ENCODE assay signal across 10 cellular contexts in the genomic region with DNA sequence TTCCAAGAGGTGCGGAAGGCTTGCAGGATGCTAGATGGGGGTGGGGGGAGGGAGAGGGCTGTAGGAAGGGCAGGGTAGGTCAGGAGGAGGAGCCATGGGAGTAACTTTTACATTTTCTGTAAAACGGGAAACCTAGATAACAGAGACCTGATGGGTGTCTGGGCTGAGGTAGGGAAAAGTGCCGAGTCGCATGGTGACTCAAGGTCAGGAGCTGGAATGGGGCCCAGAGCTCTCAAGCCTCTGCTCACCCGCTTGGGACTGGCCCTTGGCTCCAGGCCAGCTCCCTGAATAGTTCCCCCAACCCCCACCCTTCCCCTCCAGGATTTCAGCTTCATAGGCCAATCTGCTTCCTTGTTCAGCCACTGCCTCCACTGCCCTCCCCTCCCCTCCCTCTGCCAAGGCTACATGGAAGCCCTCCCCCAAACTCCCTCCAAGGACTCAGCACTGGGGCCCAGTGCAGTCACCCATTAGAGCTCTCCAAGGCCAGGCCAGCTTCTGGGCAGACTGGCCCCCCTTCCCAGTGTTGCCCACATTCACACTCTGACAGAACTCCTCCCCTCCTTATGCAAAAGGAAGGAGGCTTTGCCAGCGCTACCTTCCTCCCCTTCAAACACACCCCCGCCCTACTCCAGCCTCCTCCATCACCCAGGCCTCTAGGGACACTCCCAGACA. TPM values are rescaled to one million over a fixed set of nuclear protein-coding genes. Genes with fewer than 3 reads are reported as not detected.
DNase-seq lines count a peak whose midpoint lies in the region; ATAC-seq, FAIRE-seq and TF ChIP-seq lines count a peak whose summit lies in the region.
"Had no signal": no experiment of that assay in that cellular context is flagged by ENCODE, and none has a peak within 500 bp of the region (broad histone marks: within the 10 kb centered on the region; RNA-seq: fewer than 3 reads in every experiment).

No MANE protein-coding gene starts in this region.

- no peak for TF ChIP-seq CTCF in liver (IDR thresholded peaks at IDR 0.05; ENCODE audit: low read depth, low read length, missing input control)
- no peak for TF ChIP-seq CTCF in HepG2 (CRISPR knock-in tag; IDR thresholded peaks at IDR 0.05)
- TF ChIP-seq CTCF in ascending aorta (IDR thresholded peaks at IDR 0.05) = no peak
- TF ChIP-seq CTCF in stomach (IDR thresholded peaks at IDR 0.05) = no peak

- TF ChIP-seq POLR2A in HepG2 (IDR thresholded peaks at IDR 0.05; ENCODE audit: insufficient read depth in 1 of 2, low read depth in 2 of 2, low read length in 2 of 2) (no peak), stomach (IDR thresholded peaks at IDR 0.05) (no peak)

- H3K27ac Mint-ChIP-seq in activated CD4-positive, alpha-beta memory T cell treated with anti-CD3 and anti-CD28 coated beads for 36 hours = no peak overlapping the region

- TF ChIP-seq EP300 in HepG2 (IDR thresholded peaks at IDR 0.05; ENCODE audit: low read depth in 2 of 2, low read length in 2 of 2) (no peak), HepG2 (CRISPR knock-in tag; IDR thresholded peaks at IDR 0.05; ENCODE audit: borderline replicate concordance) (no peak), stomach (IDR thresholded peaks at IDR 0.05) (no peak)

- H3K27me3 ChIP-seq in liver (ENCODE audit: control insufficient read depth in 4 of 4, insufficient read depth in 4 of 4, low read length in 3 of 4) (no peaks in the 10 kb centered on the region), HepG2 (ENCODE audit: control insufficient read depth in 1 of 2, insufficient read depth in 2 of 2, low read length in 2 of 2) (no peaks in the 10 kb centered on the region; a peak in 1 of 5 replicates), ascending aorta (no peaks in the 10 kb centered on the region), stomach (no peaks in the 10 kb centered on the region)

- TF ChIP-seq RAD21 in liver (IDR thresholded peaks at IDR 0.05) (no peak), HepG2 (CRISPR knock-in tag; IDR thresholded peaks at IDR 0.05) (no peak)

- no peak overlapping the region for H2AFZ ChIP-seq in HepG2 (ENCODE audit: low read length)

- 39% methylated on average over 7 of the region's 7 CpGs for WGBS in liver
- WGBS in HepG2 (ENCODE audit: low lambda C conversion rate) = 19% methylated on average over 6 of the region's 7 CpGs
- WGBS in stomach, 5 donors = 13 to 25% (median 22%) methylated on average over 7 of the region's 7 CpGs

- CTCF ChIA-PET in HepG2 (lab: Yijun Ruan, JAX; ENCODE audit: low intra/inter-chr PET ratio, low total read pairs) = no interaction called here
- CTCF ChIA-PET in activated CD4-positive, alpha-beta memory T cell treated with anti-CD3 and anti-CD28 coated beads for 36 hours (lab: Charles Lee) = no interaction called here

- H3K4me2 ChIP-seq in HepG2 (ENCODE audit: low read depth, low read length) = no peak overlapping the region

- no TSS peak for BruUV-seq in HepG2 (replicated peaks; lab: Mats Ljungman, UMichigan)

- ATAC-seq in HepG2 (no peak), GM21390 (IDR thresholded peaks at IDR 0.05; ENCODE audit: unreplicated experiment) (no peak)
- ATAC-seq in stimulated activated naive CD8-positive, alpha-beta T cell treated with anti-CD3 and anti-CD28 coated beads, Interleukin-15, Interleukin-2, amounts not matched to agents 100 U/mL and 50 U/mL, for 24 hours = no peak

- H3K27ac ChIP-seq in liver (ENCODE audit: low read depth in 1 of 2, low read length in 2 of 2) = peak overlapping the region; percentile 3 to 42
- no peak overlapping the region for H3K27ac ChIP-seq in HepG2 (ENCODE audit: extremely low read length, insufficient read depth, low read length)
- H3K27ac ChIP-seq in ascending aorta = peak overlapping the region; percentile 76 to 82
- peak overlapping the region; percentile 70 to 87 (median 81) for H3K27ac ChIP-seq in stomach

- H3K4me1 ChIP-seq in liver (ENCODE audit: control insufficient read depth in 4 of 4, insufficient read depth in 4 of 4, low read length in 3 of 4) = peaks cover 22 to 56% (median 35%) of the 10 kb centered on the region in 4 donors
- peaks cover 26% of the 10 kb centered on the region for H3K4me1 ChIP-seq in HepG2 (ENCODE audit: insufficient read depth, low read length)
- H3K4me1 ChIP-seq in ascending aorta = peaks cover 0 to 27% of the 10 kb centered on the region in 2 donors
- H3K4me1 ChIP-seq in stomach = peaks cover 40 to 79% (median 71%) of the 10 kb centered on the region in 4 donors

- no peaks in the 10 kb centered on the region for H3K27me3 Mint-ChIP-seq in activated CD4-positive, alpha-beta memory T cell treated with anti-CD3 and anti-CD28 coated beads for 36 hours

- no peak overlapping the region for H3K4me3 Mint-ChIP-seq in activated CD4-positive, alpha-beta memory T cell treated with anti-CD3 and anti-CD28 coated beads for 36 hours

- H3K9me3 ChIP-seq in liver (ENCODE audit: control insufficient read depth in 4 of 4, low read length in 3 of 4) = no peaks in the 10 kb centered on the region
- no peaks in the 10 kb centered on the region for H3K9me3 ChIP-seq in HepG2 (ENCODE audit: low read length)
- no peaks in the 10 kb centered on the region for H3K9me3 ChIP-seq in ascending aorta
- no peaks in the 10 kb centered on the region for H3K9me3 ChIP-seq in stomach

- H3K79me2 ChIP-seq in HepG2 (ENCODE audit: insufficient read depth, low read length) = no peaks in the 10 kb centered on the region

- peaks cover 16% of the 10 kb centered on the region for H3K4me1 Mint-ChIP-seq in activated CD4-positive, alpha-beta memory T cell treated with anti-CD3 and anti-CD28 coated beads for 36 hours (ENCODE audit: low read depth)

- no peak overlapping the region for H3K4me3 ChIP-seq in liver (ENCODE audit: low read depth in 1 of 3, low read length in 3 of 3)
- no peak overlapping the region for H3K4me3 ChIP-seq in HepG2 (replicated peaks in 1 of 3; ENCODE audit: insufficient read depth in 1 of 3, low read depth in 2 of 3, low read length in 3 of 3)
- no peak overlapping the region for H3K4me3 ChIP-seq in ascending aorta
- H3K4me3 ChIP-seq in stomach = no peak overlapping the region

- H3K36me3 Mint-ChIP-seq in activated CD4-positive, alpha-beta memory T cell treated with anti-CD3 and anti-CD28 coated beads for 36 hours = no peaks in the 10 kb centered on the region

- no peak for DNase-seq in HepG2 (ENCODE audit: low spot score)
- peak; percentile 89 to 94 for DNase-seq in ascending aorta (ENCODE audit: low spot score in 2 of 2)
- peak; percentile 51 for DNase-seq in iPS-NIHi11 (ENCODE audit: low spot score)
- DNase-seq in stomach = peak; percentile 95
- DNase-seq in stimulated activated naive CD8-positive, alpha-beta T cell treated with anti-CD3 and anti-CD28 coated beads, Interleukin-15, Interleukin-2, amounts not matched to agents 100 U/mL and 50 U/mL, for 24 hours = no peak
- no peak for DNase-seq in activated CD4-positive, alpha-beta memory T cell treated with anti-CD3 and anti-CD28 coated beads for 36 hours
- DNase-seq: DND-41 had no signal

- H3K9me3 Mint-ChIP-seq in activated CD4-positive, alpha-beta memory T cell treated with anti-CD3 and anti-CD28 coated beads for 36 hours = no peaks in the 10 kb centered on the region

- POLR2A ChIA-PET in HepG2 (lab: Yijun Ruan, JAX) = no interaction called here
- POLR2A ChIA-PET in activated CD4-positive, alpha-beta memory T cell treated with anti-CD3 and anti-CD28 coated beads for 36 hours (lab: Charles Lee) = no interaction called here

- intact Hi-C loops in HepG2 (cut with micrococcal nuclease; ENCODE audit: unreplicated experiment) (no loop called here), ascending aorta (cut with DNase I) (loop anchor here (2.0 kb wide), 1 partner anchor 45 kb away; a partner anchor contains a TSS), stomach (cut with DNase I; ENCODE audit: low total_unique reads) (no loop called here)
- intact Hi-C loops in activated CD4-positive, alpha-beta memory T cell treated with anti-CD3 and anti-CD28 coated beads for 36 hours (cut with micrococcal nuclease) = no loop called here

- H3K36me3 ChIP-seq in liver (ENCODE audit: control insufficient read depth in 4 of 4, insufficient read depth in 3 of 4, low read depth in 1 of 4, low read length in 3 of 4) (no peaks in the 10 kb centered on the region), HepG2 (replicated peaks in 1 of 2; ENCODE audit: control insufficient read depth in 1 of 2, insufficient read depth in 2 of 2, low read length in 2 of 2) (no peaks in the 10 kb centered on the region), ascending aorta (no peaks in the 10 kb centered on the region), stomach (no peaks in the 10 kb centered on the region)

- H4K20me1 ChIP-seq in HepG2 (ENCODE audit: insufficient read depth, low read length) = no peaks in the 10 kb centered on the region

- in situ Hi-C loops in HepG2 (cut with HindIII; ENCODE audit: extremely low pct_ligation_motif_present, low pct_unique_long_range_greater_than_20kb) = no loop called here

- no peak for FAIRE-seq in HepG2 (lab: Jason Lieb, UNC)
- FAIRE-seq: TTC549 had no signal

- H3K9ac ChIP-seq in liver (ENCODE audit: low read depth in 1 of 2, low read length in 2 of 2) (no peak overlapping the region), HepG2 (ENCODE audit: insufficient read depth, low read depth, low read length) (no peak overlapping the region)

RNA-seq across cellular contexts. Expression of a gene that starts 43.6 kb away (rescaled TPM):
- 10 to 100 TPM; 10.5 to 66.2 TPM for total RNA-seq in liver
- polyA plus RNA-seq in liver = 100 to 1,000 TPM in 1 of 2 donors, 10 to 100 TPM in 1; 30.1 to 128 TPM
- 0.42 and 0.82 TPM in 2 replicates for total RNA-seq in HepG2 (2016; rRNA removed; fragmentation: Illumina TruSeq; extraction: Trizol)
- total RNA-seq in HepG2 (2016; cell fraction: cytosol; rRNA removed; fragmentation: Illumina TruSeq; extraction: Trizol; ENCODE audit: low read depth) = 0.20 and 0.26 TPM in 2 replicates
- 0.88 and 1.1 TPM in 2 replicates for total RNA-seq in HepG2 (2016; cell fraction: insoluble cytoplasmic fraction; rRNA removed; fragmentation: Illumina TruSeq; extraction: Trizol)
- total RNA-seq in HepG2 (2016; cell fraction: membrane; rRNA removed; fragmentation: Illumina TruSeq; extraction: Trizol) = 0.87 and 1.00 TPM in 2 replicates
- 0.96 and 1.3 TPM in 2 replicates for total RNA-seq in HepG2 (2016; cell fraction: nucleus; rRNA removed; fragmentation: Illumina TruSeq; extraction: Trizol)
- 1.5 and 1.9 TPM in 2 replicates for polyA plus RNA-seq in HepG2 (2011; rRNA removed)
- 1.5 and 2.0 TPM in 2 replicates for polyA plus RNA-seq in HepG2 (2011; cell fraction: cytosol; rRNA removed)
- 2.1 and 3.0 TPM in 2 replicates for polyA plus RNA-seq in HepG2 (2011; cell fraction: nucleus; rRNA removed)
- 0.66 and 5.9 TPM in 2 replicates for polyA plus RNA-seq in HepG2 (2012)
- 0.26 and 0.36 TPM in 2 replicates for polyA plus RNA-seq in HepG2 (2016; cell fraction: cytosol; fragmentation: Illumina TruSeq; extraction: Trizol; ENCODE audit: low read depth)
- polyA plus RNA-seq in HepG2 (2016; cell fraction: insoluble cytoplasmic fraction; fragmentation: Illumina TruSeq; extraction: Trizol; ENCODE audit: low read depth) = 0.88 and 1.0 TPM in 2 replicates
- polyA plus RNA-seq in HepG2 (2016; cell fraction: membrane; fragmentation: Illumina TruSeq; extraction: Trizol; ENCODE audit: low read depth) = 0.31 and 0.46 TPM in 2 replicates
- 0.88 and 0.94 TPM in 2 replicates for polyA plus RNA-seq in HepG2 (2016; cell fraction: nucleus; fragmentation: Illumina TruSeq; extraction: Trizol; ENCODE audit: insufficient read depth, low read depth)
- polyA minus RNA-seq in HepG2 (2011; rRNA and poly(A)+ RNA removed; ENCODE audit: low replicate concordance) = 0.92 and 43.9 TPM in 2 replicates
- polyA minus RNA-seq in HepG2 (2011; cell fraction: cytosol; rRNA and poly(A)+ RNA removed) = 2.8 and 3.3 TPM in 2 replicates
- polyA minus RNA-seq in HepG2 (2011; cell fraction: nucleus; rRNA and poly(A)+ RNA removed) = 3.6 and 5.1 TPM in 2 replicates
- 630 TPM for total RNA-seq in ascending aorta
- total RNA-seq in stomach = 100 to 1,000 TPM; 303 to 906 (median 347) TPM
- 100 to 1,000 TPM; 198 to 358 (median 292) TPM for polyA plus RNA-seq in stomach
- 10 to 100 TPM; 26.0 to 28.2 TPM for total RNA-seq in activated CD4-positive, alpha-beta memory T cell treated with anti-CD3 and anti-CD28 coated beads for 36 hours

RNA-seq across cellular contexts. Expression of a gene that starts 45.6 kb away (rescaled TPM):
- total RNA-seq in liver (under 1 TPM in 1 of 2 donors, not detected in 1; 0.08 TPM), HepG2 (2016; rRNA removed; fragmentation: Illumina TruSeq; extraction: Trizol) (not detected in 2 replicates), ascending aorta (not detected), stomach (not detected)
- polyA plus RNA-seq in liver (under 1 TPM; 0.02 to 0.24 TPM), HepG2 (2011; rRNA removed) (not detected in 2 replicates), stomach (under 1 TPM in 2 of 3 donors, not detected in 1; 0.13 to 0.44 TPM)
- total RNA-seq in HepG2 (2016; cell fraction: cytosol; rRNA removed; fragmentation: Illumina TruSeq; extraction: Trizol; ENCODE audit: low read depth) = not detected in 2 replicates
- not detected in 2 replicates for total RNA-seq in HepG2 (2016; cell fraction: insoluble cytoplasmic fraction; rRNA removed; fragmentation: Illumina TruSeq; extraction: Trizol)
- not detected in 2 replicates for total RNA-seq in HepG2 (2016; cell fraction: membrane; rRNA removed; fragmentation: Illumina TruSeq; extraction: Trizol)
- not detected in 2 replicates for total RNA-seq in HepG2 (2016; cell fraction: nucleus; rRNA removed; fragmentation: Illumina TruSeq; extraction: Trizol)
- polyA plus RNA-seq in HepG2 (2011; cell fraction: cytosol; rRNA removed) = not detected in 2 replicates
- not detected in 2 replicates for polyA plus RNA-seq in HepG2 (2011; cell fraction: nucleus; rRNA removed)
- polyA plus RNA-seq in HepG2 (2012) = not detected in 2 replicates
- polyA plus RNA-seq in HepG2 (2016; cell fraction: cytosol; fragmentation: Illumina TruSeq; extraction: Trizol; ENCODE audit: low read depth) = not detected in 2 replicates
- not detected in 2 replicates for polyA plus RNA-seq in HepG2 (2016; cell fraction: insoluble cytoplasmic fraction; fragmentation: Illumina TruSeq; extraction: Trizol; ENCODE audit: low read depth)
- not detected in 2 replicates for polyA plus RNA-seq in HepG2 (2016; cell fraction: membrane; fragmentation: Illumina TruSeq; extraction: Trizol; ENCODE audit: low read depth)
- not detected in 2 replicates for polyA plus RNA-seq in HepG2 (2016; cell fraction: nucleus; fragmentation: Illumina TruSeq; extraction: Trizol; ENCODE audit: insufficient read depth, low read depth)
- polyA minus RNA-seq in HepG2 (2011; rRNA and poly(A)+ RNA removed; ENCODE audit: low replicate concordance) = not detected in 2 replicates
- polyA minus RNA-seq in HepG2 (2011; cell fraction: cytosol; rRNA and poly(A)+ RNA removed) = not detected in 2 replicates
- not detected in 2 replicates for polyA minus RNA-seq in HepG2 (2011; cell fraction: nucleus; rRNA and poly(A)+ RNA removed)
- total RNA-seq in activated CD4-positive, alpha-beta memory T cell treated with anti-CD3 and anti-CD28 coated beads for 36 hours = not detected

Comparison
In these comparisons a context has a peak if more than half of its experiments do, and no peak if none do; other contexts are left out.
1. RNA of a gene that starts 43.6 kb away (total RNA-seq): 630 TPM in ascending aorta (single experiment), 303 to 906 TPM in stomach, 10.5 to 66.2 TPM in liver and 26.0 to 28.2 TPM in activated CD4-positive, alpha-beta memory T cell treated with anti-CD3 and anti-CD28 coated beads for 36 hours; 0.20 to 1.3 TPM in HepG2; every median in the first group is over 4 times any median in the second.
2. DNase-seq: peak in ascending aorta (2 of 2), iPS-NIHi11 (single experiment) and stomach (single experiment); none in HepG2 (single experiment), stimulated activated naive CD8-positive, alpha-beta T cell treated with anti-CD3 and anti-CD28 coated beads, Interleukin-15, Interleukin-2, amounts not matched to agents 100 U/mL and 50 U/mL, for 24 hours (single experiment) and activated CD4-positive, alpha-beta memory T cell treated with anti-CD3 and anti-CD28 coated beads for 36 hours (single experiment).